In genomic region chr9:74511333-74511732, GRCh38 we compare ENCODE assay signal across 36 cellular contexts. TPM values are rescaled to one million over a fixed set of nuclear protein-coding genes. Genes with fewer than 3 reads are reported as not detected.
DNase-seq lines count a peak whose midpoint lies in the region; ATAC-seq, FAIRE-seq and TF ChIP-seq lines count a peak whose summit lies in the region.
"Had no signal": no experiment of that assay in that cellular context is flagged by ENCODE, and none has a peak within 500 bp of the region (broad histone marks: within the 10 kb centered on the region; RNA-seq: fewer than 3 reads in every experiment).

No MANE protein-coding gene starts in this region.

- no peaks in the 10 kb centered on the region for H3K4me1 ChIP-seq in spleen
- H3K4me1 ChIP-seq: A549, BE2C, Caco-2 had no signal

- intact Hi-C loops in spleen (cut with DNase I; ENCODE audit: low total_unique reads) = no loop called here

- H3K9me3 ChIP-seq in spleen = no peaks in the 10 kb centered on the region
- H3K9me3 ChIP-seq: A549; BE2C; BLaER1; BLaER1 treated with 17β-estradiol and CSF1 and Interleukin-3, amounts not matched to agents 10 nM and 100 nM; Caco-2 had no signal

- H3K4me3 ChIP-seq in spleen = no peak overlapping the region
- H3K4me3 ChIP-seq: A549; BLaER1; BLaER1 treated with 17β-estradiol and CSF1 and Interleukin-3, amounts not matched to agents 10 nM and 100 nM had no signal

- DNase-seq in H54 (ENCODE audit: insufficient read length, low spot score) (no peak), spleen (peak; percentile 27), occipital lobe (lab: John Stamatoyannopoulos, UW) (no peak)
- DNase-seq: 8988T; ACHN; AML-193; BE2C; C1 segment of cervical spinal cord; Caco-2; Calu3; CD4-positive, alpha-beta memory T cell; CD4-positive, alpha-beta T cell; CD4-positive, CD25-positive, alpha-beta regulatory T cell; CD8-positive, alpha-beta memory T cell; CD8-positive, alpha-beta T cell; COR-L47; DMS 273 treated with DMSO at 0.1 percent for 48 hours; DMS153; DMS53; DMS79; DMS79 treated with DMSO at 0.1 percent for 48 hours; DND-41; EL had no signal

- H3K36me3 ChIP-seq in spleen = no peaks in the 10 kb centered on the region
- H3K36me3 ChIP-seq: BE2C had no signal

- no peaks in the 10 kb centered on the region for H3K27me3 ChIP-seq in spleen (replicated peaks in 1 of 7)
- H3K27me3 ChIP-seq: BE2C; BLaER1; BLaER1 treated with 17β-estradiol and CSF1 and Interleukin-3, amounts not matched to agents 10 nM and 100 nM had no signal

- no peak for TF ChIP-seq CTCF in spleen (IDR thresholded peaks at IDR 0.05 in 8 of 11, conservative IDR thresholded peaks at IDR 0.05 in 3 of 11)

- TF ChIP-seq POLR2A in H54 (IDR thresholded peaks at IDR 0.05; ENCODE audit: low read depth, low read length) (no peak), spleen (IDR thresholded peaks at IDR 0.05) (no peak)

- FAIRE-seq in H54 (lab: Jason Lieb, UNC) = peak; percentile 33
- FAIRE-seq: A204.1, A549, D721Med had no signal

- WGBS in spleen, 5 donors = 80 to 89% (median 88%) methylated on average over 2 of the region's 2 CpGs

- no peak for ATAC-seq in HG02884 (IDR thresholded peaks at IDR 0.05; ENCODE audit: unreplicated experiment)
- ATAC-seq: A549; CD8-positive, alpha-beta T cell had no signal

- no peak overlapping the region for H3K27ac ChIP-seq in spleen
- H3K27ac ChIP-seq: 22Rv1; A549; BLaER1; BLaER1 treated with 17β-estradiol and CSF1 and Interleukin-3, amounts not matched to agents 10 nM and 100 nM; C4-2B had no signal

RNA-seq across cellular contexts. Expression of gene RORB, which starts 14.2 kb away (rescaled TPM):
- total RNA-seq in spleen (under 1 TPM in 5 of 7 donors, not detected in 2; 0.09 to 0.18 (median 0.17) TPM), occipital lobe (52.4 TPM)
- polyA plus RNA-seq in spleen = under 1 TPM; 0.02 to 0.03 (median 0.02) TPM
- total RNA-seq: A172; B cell; Caco-2; Calu3; CD4-positive, alpha-beta memory T cell; CD4-positive, alpha-beta T cell; CD4-positive, CD25-positive, alpha-beta regulatory T cell; CD8-positive, alpha-beta memory T cell; CD8-positive, alpha-beta T cell had no signal
- polyA plus RNA-seq: A549; AG04450; BJ; CD14-positive monocyte; CD4-positive, alpha-beta memory T cell; CD4-positive, CD25-positive, alpha-beta regulatory T cell had no signal

Comparison
In these comparisons a context has a peak if more than half of its experiments do, and no peak if none do; other contexts are left out.
1. RNA of gene RORB, which starts 14.2 kb away (total RNA-seq): 52.4 TPM in occipital lobe (single experiment); 0.09 to 0.18 TPM in spleen; every median in the first group is over 10 times any median in the second.